Comparison of ENCODE assay signal across 17 cellular contexts in genomic region chr22:47192106-47192650, GRCh38.
DNase-seq lines count a peak whose midpoint lies in the region; ATAC-seq and TF ChIP-seq lines count a peak whose summit lies in the region.
"Had no signal": no experiment of that assay in that cellular context is flagged by ENCODE, and none has a peak within 500 bp of the region (broad histone marks: within the 10 kb centered on the region; RNA-seq: fewer than 3 reads in every experiment).

No MANE protein-coding gene starts in this region.

- H2BK15ac ChIP-seq in neuronal stem cell (ENCODE audit: low read length): no peak overlapping the region

- H2BK5ac ChIP-seq in neuronal stem cell (ENCODE audit: low read length): no peak overlapping the region

- intact Hi-C loops in heart right ventricle (cut with DNase I) (no loop called here), left ventricle myocardium inferior (cut with micrococcal nuclease) (no loop called here), dorsolateral prefrontal cortex (cut with DNase I) (no loop called here)

- H3K36me3 ChIP-seq in heart right ventricle: no peaks in the 10 kb centered on the region
- H3K36me3 ChIP-seq in left ventricle myocardium inferior: no peaks in the 10 kb centered on the region
- no peaks in the 10 kb centered on the region for H3K36me3 ChIP-seq in neuronal stem cell (replicated peaks in 1 of 2; ENCODE audit: control insufficient read depth in 2 of 2, insufficient read depth in 2 of 2, low read length in 2 of 2)
- H3K36me3 ChIP-seq: MG63, uterus had no signal

- ATAC-seq in heart right ventricle (peak in 5 of 8 donors; percentile 25 to 65 (median 42)), HG03196 (IDR thresholded peaks at IDR 0.05; ENCODE audit: unreplicated experiment) (no peak)
- ATAC-seq: naive thymus-derived CD4-positive, alpha-beta T cell had no signal

- TF ChIP-seq CTCF in heart right ventricle (IDR thresholded peaks at IDR 0.05): no peak
- no peak for TF ChIP-seq CTCF in left ventricle myocardium inferior (IDR thresholded peaks at IDR 0.05; ENCODE audit: borderline replicate concordance)
- TF ChIP-seq CTCF in dorsolateral prefrontal cortex (IDR thresholded peaks at IDR 0.05 in 54 of 56, conservative IDR thresholded peaks at IDR 0.05 in 2 of 56; ENCODE audit: low read depth in 1 of 56, partially characterized antibody in 56 of 56): no peak

- no peak overlapping the region for H3K18ac ChIP-seq in neuronal stem cell (ENCODE audit: low read length)

- H3K9ac ChIP-seq in neuronal stem cell (ENCODE audit: low read depth, low read length, poor library complexity): no peak overlapping the region
- H3K9ac ChIP-seq: GM23248 had no signal

- WGBS in heart right ventricle, 2 donors: 53 to 64% methylated on average over 16 to 20 of the region's 20 CpGs
- WGBS in neuronal stem cell (ENCODE audit: extremely low coverage in 2 of 2, insufficient read length in 2 of 2, insufficient replicate concordance in 1 of 2), 2 donors: no CpG with 5 or more reads among the region's 20 CpGs

- no peak overlapping the region for H2BK12ac ChIP-seq in neuronal stem cell (ENCODE audit: low read length)

- H3K4me2 ChIP-seq in neuronal stem cell (ENCODE audit: insufficient read depth, low read length, poor library complexity, severe bottlenecking): no peak overlapping the region

- no peak overlapping the region for H3K4ac ChIP-seq in neuronal stem cell (ENCODE audit: low read length)

- H3K79me1 ChIP-seq in neuronal stem cell (ENCODE audit: low read depth, low read length): no peaks in the 10 kb centered on the region

- no peak overlapping the region for H3K23ac ChIP-seq in neuronal stem cell (ENCODE audit: low read depth, low read length, poor library complexity)

- no peak overlapping the region for H4K91ac ChIP-seq in neuronal stem cell (ENCODE audit: low read depth, low read length, poor library complexity)

- H3K9me3 ChIP-seq in heart right ventricle (peaks cover 0 to under 1% (median 0%) of the 10 kb centered on the region in 11 donors), left ventricle myocardium inferior (replicated peaks) (no peaks in the 10 kb centered on the region), neuronal stem cell (replicated peaks in 1 of 2; ENCODE audit: control insufficient read depth in 2 of 2, insufficient read depth in 1 of 2, low read depth in 1 of 2, low read length in 2 of 2) (peaks cover 0 to 23% of the 10 kb centered on the region in 2 donors)
- H3K9me3 ChIP-seq: MG63, uterus had no signal

- H2BK120ac ChIP-seq in neuronal stem cell (ENCODE audit: low read depth, low read length): no peak overlapping the region

- DNase-seq in heart right ventricle: peak in 1 of 2 donors; percentile 3
- no peak for DNase-seq in left ventricle myocardium inferior
- DNase-seq in dorsolateral prefrontal cortex: peak in 6 of 10 donors; percentile 16 to 41 (median 34)
- no peak for DNase-seq in neuronal stem cell (ENCODE audit: low spot score)
- DNase-seq in ureter (ENCODE audit: low spot score): peak; percentile 37
- no peak for DNase-seq in OCI-M2 (lab: John Stamatoyannopoulos, UW; ENCODE audit: unreplicated experiment)
- no peak for DNase-seq in iPS-NIHi11 (ENCODE audit: low spot score)
- DNase-seq: amniotic stem cell; GM23248; kidney glomerular epithelial cell; MG63; NCI-H2029 treated with DMSO at 0.1 percent for 48 hours; NCI-H748 treated with DMSO at 0.1 percent for 48 hours; stimulated activated CD4-positive, alpha-beta T cell treated with anti-CD3 and anti-CD28 coated beads, Interleukin-2, amount 100 ng/mL, for 48 hours; uterus had no signal

- H2AK5ac ChIP-seq in neuronal stem cell (ENCODE audit: low read depth, low read length): no peak overlapping the region

- H3K4me1 ChIP-seq in heart right ventricle (no peaks in the 10 kb centered on the region), left ventricle myocardium inferior (no peaks in the 10 kb centered on the region), neuronal stem cell (ENCODE audit: control insufficient read depth in 2 of 2, insufficient read depth in 1 of 2, low read depth in 1 of 2, low read length in 2 of 2) (peaks cover 0 to 4% of the 10 kb centered on the region in 2 donors)
- H3K4me1 ChIP-seq: uterus had no signal

- H3K4me3 ChIP-seq in heart right ventricle (no peak overlapping the region), left ventricle myocardium inferior (no peak overlapping the region), dorsolateral prefrontal cortex (no peak overlapping the region), neuronal stem cell (ENCODE audit: low read length in 2 of 2) (no peak overlapping the region)
- H3K4me3 ChIP-seq: GM23248, MG63, uterus had no signal

- H2AFZ ChIP-seq in neuronal stem cell (ENCODE audit: low read length): peak overlapping the region; percentile 27
- H2AFZ ChIP-seq: GM23248 had no signal

- H3K27ac ChIP-seq in heart right ventricle: no peak overlapping the region
- H3K27ac ChIP-seq in left ventricle myocardium inferior (replicated peaks): no peak overlapping the region
- H3K27ac ChIP-seq in dorsolateral prefrontal cortex: no peak overlapping the region
- no peak overlapping the region for H3K27ac ChIP-seq in neuronal stem cell (replicated peaks; ENCODE audit: low read length)
- H3K27ac ChIP-seq: GM23248, uterus had no signal

- peak overlapping the region; percentile 9 for H4K8ac ChIP-seq in neuronal stem cell (ENCODE audit: low read depth, low read length)

- H3K27me3 ChIP-seq in heart right ventricle: peaks cover 0 to 2% (median 0%) of the 10 kb centered on the region in 7 donors
- peaks cover 5% of the 10 kb centered on the region for H3K27me3 ChIP-seq in left ventricle myocardium inferior (ENCODE audit: low read depth)
- no peaks in the 10 kb centered on the region for H3K27me3 ChIP-seq in dorsolateral prefrontal cortex
- H3K27me3 ChIP-seq in neuronal stem cell (ENCODE audit: control insufficient read depth in 3 of 3, insufficient read depth in 3 of 3, low read depth in 1 of 3, low read length in 3 of 3): no peaks in the 10 kb centered on the region
- H3K27me3 ChIP-seq: MG63, uterus had no signal

- no peak overlapping the region for H3K14ac ChIP-seq in neuronal stem cell (ENCODE audit: low read length)

Comparison
In these comparisons a context has a peak if more than half of its experiments do, and no peak if none do; other contexts are left out.
1. DNase-seq: peak in dorsolateral prefrontal cortex (6 of 10) and ureter (single experiment); none in left ventricle myocardium inferior (single experiment), neuronal stem cell (single experiment), OCI-M2 (single experiment) and iPS-NIHi11 (single experiment).